ENCODE assay signal across 8 cellular contexts in genomic region chr19:17226002-17226933, GRCh38. TPM values are rescaled to one million over a fixed set of nuclear protein-coding genes. Genes with fewer than 3 reads are reported as not detected.
DNase-seq lines count a peak whose midpoint lies in the region; ATAC-seq and TF ChIP-seq lines count a peak whose summit lies in the region.

A gene with protein sequence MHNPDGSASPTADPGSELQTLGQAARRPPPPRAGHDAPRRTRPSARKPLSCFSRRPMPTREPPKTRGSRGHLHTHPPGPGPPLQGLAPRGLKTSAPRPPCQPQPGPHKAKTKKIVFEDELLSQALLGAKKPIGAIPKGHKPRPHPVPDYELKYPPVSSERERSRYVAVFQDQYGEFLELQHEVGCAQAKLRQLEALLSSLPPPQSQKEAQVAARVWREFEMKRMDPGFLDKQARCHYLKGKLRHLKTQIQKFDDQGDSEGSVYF (plus strand): TSS chr19:17226226. CDS start chr19:17226248, 22 bp downstream.

- peak; percentile 72 for ATAC-seq in GM21717 (IDR thresholded peaks at IDR 0.05; ENCODE audit: unreplicated experiment)

- H3K4me2 ChIP-seq in PC-9: peak within 1 kb of the TSS; percentile 91

- TF ChIP-seq CTCF in PC-9 (conservative IDR thresholded peaks at IDR 0.05): no peak
- no peak for TF ChIP-seq CTCF in epithelial cell of proximal tubule (conservative IDR thresholded peaks at IDR 0.05; ENCODE audit: low read depth, low read length)

- H3K79me2 ChIP-seq in PC-9 (ENCODE audit: low read depth): peaks cover 5% of the 10 kb centered on the region; the same call in 1 of the 2 replicates

- BruUV-seq in PC-9 (replicated peaks; lab: Mats Ljungman, UMichigan): no TSS peak

- H3K9me2 ChIP-seq in PC-9 (ENCODE audit: insufficient read depth): no peaks in the 10 kb centered on the region

- in situ Hi-C loops in KBM-7 (cut with MboI; ENCODE audit: low pct_unique_long_range_greater_than_20kb, low sequenced_read_pairs): no loop called here

- H3K36me3 ChIP-seq in PC-9 (ENCODE audit: low read depth): no peaks in the 10 kb centered on the region

- H3K4me1 ChIP-seq in PC-9 (replicated peaks; ENCODE audit: insufficient read depth): no peaks in the 10 kb centered on the region; the same call in 1 of the 2 replicates

- peak within 1 kb of the TSS; percentile 94 for H2AFZ ChIP-seq in PC-9

- no peaks in the 10 kb centered on the region for H3K9me3 ChIP-seq in PC-9 (ENCODE audit: insufficient read depth, low read depth)

- DNase-seq in DMS53 (lab: John Stamatoyannopoulos, UW) (peak; percentile 98), KBM-7 (peak; percentile 98), PC-9 (peak; percentile 96), activated T-cell treated with anti-CD3 and anti-CD28 coated beads for 48 hours (ENCODE audit: low read depth) (peak; percentile 94), epithelial cell of proximal tubule (ENCODE audit: low read depth) (peak; percentile 71), mucosa of gallbladder (ENCODE audit: low spot score) (peak; percentile 99)
- peak; percentile 96 for DNase-seq in stimulated activated CD8-positive, alpha-beta memory T cell treated with anti-CD3 and anti-CD28 coated beads, Interleukin-4, amount 100 ng/mL, for 24 hours (ENCODE audit: low read depth)

- peaks cover 6% of the 10 kb centered on the region; the same call in 1 of the 2 replicates for H4K20me1 ChIP-seq in PC-9 (ENCODE audit: insufficient read depth)

- POLR2A ChIA-PET in PC-9 (lab: Charles Lee; ENCODE audit: unreplicated experiment): interaction anchor here (0.5 to 1.3 kb wide), 7 partner anchors 11 to 1053 kb away, joined by 3 to 25 read pairs (median 8); partner anchors contain the start of genes BABAM1 and USE1

- peak within 1 kb of the TSS; percentile 70 for H3K4me3 ChIP-seq in PC-9
- H3K4me3 ChIP-seq in epithelial cell of proximal tubule (ENCODE audit: low read depth, low read length): peak within 1 kb of the TSS; percentile 82

- CTCF ChIA-PET in PC-9 (lab: Charles Lee): interaction anchor here (0.6 kb wide), 1 partner anchor 540 kb away, joined by 3 read pairs; no protein-coding TSS in a partner anchor

- H3K27me3 ChIP-seq in PC-9 (ENCODE audit: insufficient read depth, low read depth): no peaks in the 10 kb centered on the region

- intact Hi-C loops in PC-9 (cut with micrococcal nuclease; ENCODE audit: unreplicated experiment): loop anchor here (5.0 kb wide), 2 partner anchors 36 to 149 kb away; partner anchors contain the start of genes HAUS8, MYO9B and USHBP1

- peak within 1 kb of the TSS; percentile 76 for H3K27ac ChIP-seq in PC-9

- peaks cover 53% of the 10 kb centered on the region for H3F3A ChIP-seq in PC-9 (ENCODE audit: insufficient read depth, low read depth)

RNA-seq across cellular contexts. Expression of the gene that starts here (rescaled TPM):
- 30.6 and 34.5 TPM in 2 replicates for total RNA-seq in PC-9 (2021)
- 4.6 and 8.1 TPM in 2 replicates for total RNA-seq in epithelial cell of proximal tubule
- total RNA-seq in mucosa of gallbladder: 47.8 TPM

Comparison
In these comparisons a context has a peak if more than half of its experiments do, and no peak if none do; other contexts are left out.
1. Peak in every context shown above with its lines: DNase-seq, ATAC-seq, H3K4me3 ChIP-seq and H3K27ac ChIP-seq.